In genomic region chr20:57896017-57896416, GRCh38 we compare ENCODE assay signal across 23 cellular contexts.
A peak's percentile ranks its signal among the peaks of the same experiment; 100 is the strongest.
DNase-seq lines count a peak whose midpoint lies in the region; ATAC-seq, FAIRE-seq and TF ChIP-seq lines count a peak whose summit lies in the region.
"Had no signal": no experiment of that assay in that cellular context is flagged by ENCODE, and none has a peak within 500 bp of the region (broad histone marks: within the 10 kb centered on the region; RNA-seq: fewer than 3 reads in every experiment).

No MANE protein-coding gene starts in this region.

- no peak overlapping the region for H3K56ac ChIP-seq in H1 (replicated peaks; ENCODE audit: insufficient read length, low read depth, low read length)

- intact Hi-C loops in cardiac septum (cut with DNase I) (no loop called here), left ventricle myocardium superior (cut with micrococcal nuclease) (no loop called here), spleen (cut with DNase I; ENCODE audit: low total_unique reads) (no loop called here)

- CTCF ChIA-PET in H1 (lab: Charles Lee; ENCODE audit: partially characterized antibody), result no interaction called here

- ATAC-seq in left ventricle myocardium superior (no peak), RWPE2 (ENCODE audit: low read depth) (no peak), HG03565 (IDR thresholded peaks at IDR 0.05; ENCODE audit: unreplicated experiment) (no peak)
- ATAC-seq: A549, HCT116 had no signal

- no peak overlapping the region for H2BK120ac ChIP-seq in H1 (replicated peaks; ENCODE audit: low read depth, low read length)

- H3K36me3 ChIP-seq in RWPE2 (ENCODE audit: low read depth), result no peaks in the 10 kb centered on the region
- H3K36me3 ChIP-seq in H1 (ENCODE audit: control insufficient read depth in 2 of 4, insufficient read depth in 4 of 4, low read length in 3 of 4), result no peaks in the 10 kb centered on the region
- no peaks in the 10 kb centered on the region for H3K36me3 ChIP-seq in spleen
- H3K36me3 ChIP-seq: BE2C; BLaER1 treated with 17β-estradiol and CSF1 and Interleukin-3, amounts not matched to agents 10 nM and 100 nM had no signal

- TF ChIP-seq CTCF in RWPE2 (IDR thresholded peaks at IDR 0.05; ENCODE audit: poor library complexity, severe bottlenecking) (no peak), H1 (IDR thresholded peaks at IDR 0.05; ENCODE audit: control extremely low read depth in 1 of 3, insufficient read depth in 1 of 3, low read depth in 1 of 3, low read length in 3 of 3) (no peak), spleen (IDR thresholded peaks at IDR 0.05 in 8 of 11, conservative IDR thresholded peaks at IDR 0.05 in 3 of 11) (no peak)

- H3K79me1 ChIP-seq in H1 (ENCODE audit: low read depth, low read length), result no peaks in the 10 kb centered on the region

- H3K4me2 ChIP-seq in H1 (ENCODE audit: insufficient read depth in 1 of 2, low read depth in 2 of 2, low read length in 2 of 2), result no peak overlapping the region
- H3K4me2 ChIP-seq: A549; BLaER1 treated with 17β-estradiol and CSF1 and Interleukin-3, amounts not matched to agents 10 nM and 100 nM had no signal

- no peak overlapping the region for H2AK5ac ChIP-seq in H1 (ENCODE audit: low read depth, low read length)

- H3K18ac ChIP-seq in H1 (ENCODE audit: extremely low read depth, low read length), result no peak overlapping the region

- TF ChIP-seq RAD21 in H1 (IDR thresholded peaks at IDR 0.05 in 1 of 2, conservative IDR thresholded peaks at IDR 0.05 in 1 of 2; ENCODE audit: low read depth in 2 of 2, low read length in 2 of 2), result no peak

- no peak overlapping the region for H2BK5ac ChIP-seq in H1 (ENCODE audit: low read depth, low read length)

- no peak overlapping the region for H4K5ac ChIP-seq in H1 (ENCODE audit: insufficient read length, low read depth, low read length)

- H3K27me3 ChIP-seq in RWPE2 (ENCODE audit: insufficient read depth, poor library complexity, severe bottlenecking), result no peaks in the 10 kb centered on the region
- H3K27me3 ChIP-seq in H1 (replicated peaks in 1 of 4; ENCODE audit: control insufficient read depth in 3 of 4, extremely low read depth in 1 of 4, insufficient read depth in 3 of 4, low read length in 3 of 4), result no peaks in the 10 kb centered on the region; a peak in 1 of 7 replicates
- H3K27me3 ChIP-seq in spleen (replicated peaks in 1 of 7), result peaks cover 0 to 35% (median 0%) of the 10 kb centered on the region in 7 donors
- H3K27me3 ChIP-seq: BE2C had no signal

- H2BK15ac ChIP-seq in H1 (ENCODE audit: low read length), result no peak overlapping the region

- no peaks in the 10 kb centered on the region for H3K23me2 ChIP-seq in H1 (ENCODE audit: low read depth, low read length)

- H3K4me1 ChIP-seq in RWPE2 (ENCODE audit: insufficient read depth, poor library complexity, severe bottlenecking) (no peaks in the 10 kb centered on the region), H1 (replicated peaks in 1 of 4; ENCODE audit: control insufficient read depth in 3 of 4, insufficient read depth in 4 of 4, low read length in 3 of 4) (peaks cover 0 to 14% (median 4%) of the 10 kb centered on the region in 4 experiments; a peak in 4 of 7 replicates), spleen (no peaks in the 10 kb centered on the region)
- H3K4me1 ChIP-seq: BE2C had no signal

- H3K9me3 ChIP-seq in RWPE2 (ENCODE audit: severe bottlenecking) (no peaks in the 10 kb centered on the region), H1 (ENCODE audit: insufficient read depth in 2 of 2, low read depth in 1 of 2, low read length in 1 of 2) (no peaks in the 10 kb centered on the region), spleen (no peaks in the 10 kb centered on the region)
- H3K9me3 ChIP-seq: A549, BE2C had no signal

- peaks cover 0 to 2% of the 10 kb centered on the region in 2 experiments for H4K20me1 ChIP-seq in H1 (replicated peaks in 1 of 2; ENCODE audit: control insufficient read depth in 1 of 2, insufficient read depth in 2 of 2, low read length in 2 of 2)

- TF ChIP-seq POLR2A in H1 (IDR thresholded peaks at IDR 0.05; ENCODE audit: control extremely low read depth in 1 of 2, low read depth in 2 of 2, low read length in 2 of 2) (no peak), spleen (IDR thresholded peaks at IDR 0.05) (no peak)

- H2BK12ac ChIP-seq in H1 (ENCODE audit: low read depth, low read length), result no peak overlapping the region

- H2AFZ ChIP-seq in H1 (ENCODE audit: low read length), result no peak overlapping the region

- POLR2A ChIA-PET in H1 (lab: Charles Lee; ENCODE audit: partially characterized antibody), result no interaction called here

- FAIRE-seq in H1 (lab: Jason Lieb, UNC), result no peak
- FAIRE-seq: A549, GM12891 had no signal

- H3K27ac ChIP-seq in RWPE2 (ENCODE audit: poor library complexity, severe bottlenecking) (no peak overlapping the region), H1 (ENCODE audit: low read depth, low read length) (no peak overlapping the region), spleen (no peak overlapping the region)
- H3K27ac ChIP-seq: BLaER1 treated with 17β-estradiol and CSF1 and Interleukin-3, amounts not matched to agents 10 nM and 100 nM had no signal

- H3K79me2 ChIP-seq in H1 (ENCODE audit: control insufficient read depth in 1 of 2, insufficient read depth in 2 of 2, low read length in 2 of 2), result no peaks in the 10 kb centered on the region

- H3K4me3 ChIP-seq in RWPE2 (ENCODE audit: severe bottlenecking), result no peak overlapping the region
- H3K4me3 ChIP-seq in H1 (ENCODE audit: extremely low read depth in 1 of 4, insufficient read depth in 2 of 4, low read depth in 3 of 4, low read length in 4 of 4), result no peak overlapping the region
- H3K4me3 ChIP-seq in spleen, result no peak overlapping the region
- H3K4me3 ChIP-seq: A549; BLaER1 treated with 17β-estradiol and CSF1 and Interleukin-3, amounts not matched to agents 10 nM and 100 nM had no signal

- WGBS in H1 (ENCODE audit: extremely low coverage in 1 of 2, insufficient coverage in 1 of 2, insufficient read length in 1 of 2, insufficient replicate concordance in 2 of 2, low coverage in 1 of 2, low lambda C conversion rate in 2 of 2, missing lambda C conversion rate in 1 of 2), 2 experiments, result 93% methylated on average over 6 of the region's 8 CpGs; no CpG with 5 or more reads in 1 of the 2 experiments
- WGBS in spleen, 5 donors, result 88 to 95% (median 94%) methylated on average over 4 to 8 of the region's 8 CpGs

- H2BK20ac ChIP-seq in H1 (ENCODE audit: low read length), result no peak overlapping the region

- no peak overlapping the region for H3K23ac ChIP-seq in H1 (ENCODE audit: insufficient read length)

- H3K4ac ChIP-seq in H1 (replicated peaks; ENCODE audit: insufficient read length, low read depth, low read length), result no peak overlapping the region

- H4K91ac ChIP-seq in H1 (replicated peaks; ENCODE audit: insufficient read length, low read length), result no peak overlapping the region

- DNase-seq in cardiac septum (ENCODE audit: low spot score), result peak; percentile 15
- DNase-seq in left ventricle myocardium superior, result no peak
- peak; percentile 73 for DNase-seq in RWPE2 (ENCODE audit: low spot score)
- no peak for DNase-seq in H1 (ENCODE audit: low read depth in 1 of 2, low spot score in 2 of 2)
- DNase-seq in spleen, result peak; percentile 45
- no peak for DNase-seq in COLO668 (lab: John Stamatoyannopoulos, UW; ENCODE audit: unreplicated experiment)
- DNase-seq: 8988T; ACHN; AML-193; BE2C; Calu3; CD4-positive, alpha-beta T cell; CD8-positive, alpha-beta memory T cell; COR-L47; DMS53; DMS79 treated with DMSO at 0.1 percent for 48 hours; GF-D8; H9 had no signal

- no peak for TF ChIP-seq EP300 in H1 (IDR thresholded peaks at IDR 0.05; ENCODE audit: borderline replicate concordance in 1 of 2, low read depth in 2 of 2, low read length in 2 of 2)

- H3K9ac ChIP-seq in H1 (replicated peaks in 1 of 4; ENCODE audit: extremely low read depth in 1 of 4, low read depth in 3 of 4, low read length in 3 of 4), result no peak overlapping the region
- H3K9ac ChIP-seq: BLaER1 treated with 17β-estradiol and CSF1 and Interleukin-3, amounts not matched to agents 10 nM and 100 nM had no signal

- peak overlapping the region; percentile 14; the same call in 1 of the 2 replicates for H4K8ac ChIP-seq in H1 (ENCODE audit: extremely low read depth, insufficient read depth, low read length)

- H3K14ac ChIP-seq in H1 (ENCODE audit: insufficient read length), result no peak overlapping the region

TF ChIP-seq in H1, 55 proteins besides CTCF, POLR2A, EP300 and RAD21 (continues in another document):
- TF ChIP-seq CHD2 (IDR thresholded peaks at IDR 0.05; ENCODE audit: low read length) (no peak), ZNF274 (IDR thresholded peaks at IDR 0.05; ENCODE audit: borderline replicate concordance, extremely low read depth, low read length) (no peak), ASH2L (IDR thresholded peaks at IDR 0.05; ENCODE audit: low read length) (no peak), EZH2 (IDR thresholded peaks at IDR 0.05; ENCODE audit: low read depth, low read length, severe bottlenecking) (no peak), RNF2 (IDR thresholded peaks at IDR 0.05; ENCODE audit: borderline replicate concordance, low read depth, low read length, missing control alignments, poor library complexity, severe bottlenecking) (no peak), TAF7 (optimal IDR thresholded peaks at IDR 0.05; ENCODE audit: borderline replicate concordance, low read depth, low read length) (no peak), HDAC6 (IDR thresholded peaks at IDR 0.05; ENCODE audit: low read depth, low read length) (no peak), YY1 (IDR thresholded peaks at IDR 0.05; ENCODE audit: low read depth, low read length) (no peak), GABPA (IDR thresholded peaks at IDR 0.05; ENCODE audit: borderline replicate concordance, insufficient read depth, low read length) (no peak), CEBPB (IDR thresholded peaks at IDR 0.05; ENCODE audit: low read depth, low read length) (no peak), TCF12 (IDR thresholded peaks at IDR 0.05; ENCODE audit: low read depth, low read length) (no peak)
- TF ChIP-seq, protein P1, sequence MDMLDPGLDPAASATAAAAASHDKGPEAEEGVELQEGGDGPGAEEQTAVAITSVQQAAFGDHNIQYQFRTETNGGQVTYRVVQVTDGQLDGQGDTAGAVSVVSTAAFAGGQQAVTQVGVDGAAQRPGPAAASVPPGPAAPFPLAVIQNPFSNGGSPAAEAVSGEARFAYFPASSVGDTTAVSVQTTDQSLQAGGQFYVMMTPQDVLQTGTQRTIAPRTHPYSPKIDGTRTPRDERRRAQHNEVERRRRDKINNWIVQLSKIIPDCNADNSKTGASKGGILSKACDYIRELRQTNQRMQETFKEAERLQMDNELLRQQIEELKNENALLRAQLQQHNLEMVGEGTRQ (IDR thresholded peaks at IDR 0.05; ENCODE audit: low read length), result no peak

Comparison
In these comparisons a context has a peak if more than half of its experiments do, and no peak if none do; other contexts are left out.
1. DNase-seq: peak in cardiac septum (single experiment), RWPE2 (single experiment) and spleen (single experiment); none in left ventricle myocardium superior (single experiment), H1 (0 of 2) and COLO668 (single experiment).